8 cellular contexts compared by ENCODE assay signal in the genomic region with DNA sequence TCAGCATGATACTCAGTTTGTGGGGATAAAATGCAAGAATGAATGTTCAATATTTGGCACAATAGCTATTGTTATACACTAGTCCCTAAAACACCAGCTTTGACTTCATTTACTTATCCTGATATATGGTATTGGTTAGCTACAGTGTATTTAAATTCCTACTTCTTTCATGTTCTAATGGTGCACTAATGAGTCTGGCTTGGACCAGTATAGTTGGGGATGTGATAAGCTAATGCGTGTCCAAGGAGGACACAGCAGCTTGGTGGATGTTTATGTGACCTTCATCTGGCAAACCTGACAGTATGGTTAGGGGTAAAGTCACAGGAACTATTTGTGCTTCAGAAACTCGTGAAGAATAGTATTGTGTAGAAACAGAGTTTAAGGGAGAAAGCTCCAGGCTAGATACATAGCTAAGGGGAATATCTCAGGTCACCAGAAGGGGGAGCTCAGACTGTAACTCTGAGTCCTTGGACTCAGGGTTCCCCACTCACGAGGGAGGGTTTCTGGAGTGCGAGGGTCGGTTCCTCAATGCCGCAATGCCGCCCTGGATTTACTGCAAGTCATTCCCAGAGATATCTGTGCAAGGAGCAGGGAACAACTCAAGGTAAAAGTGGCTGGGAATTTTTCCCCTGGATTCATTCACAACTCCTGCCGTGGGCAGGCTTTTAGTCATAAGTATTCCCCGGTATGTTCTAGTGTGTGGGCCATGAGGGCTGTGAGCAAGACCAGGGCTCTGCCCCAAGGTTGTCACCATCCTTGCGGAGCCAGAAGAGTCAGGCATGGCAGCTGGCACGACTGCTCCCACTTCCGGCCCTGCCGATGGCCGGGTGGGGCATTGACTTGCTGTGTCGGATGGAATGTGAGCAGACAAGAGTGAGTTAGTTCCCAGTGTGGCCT. TPM values are rescaled to one million over a fixed set of nuclear protein-coding genes. Genes with fewer than 3 reads are reported as not detected.
DNase-seq lines count a peak whose midpoint lies in the region; ATAC-seq, FAIRE-seq and TF ChIP-seq lines count a peak whose summit lies in the region.

No MANE protein-coding gene starts in this region.

- H3K27ac Mint-ChIP-seq in activated CD8-positive, alpha-beta T cell treated with anti-CD3 and anti-CD28 coated beads for 36 hours = no peak overlapping the region

- peak; percentile 43 to 58 for DNase-seq in AML-193 (lab: John Stamatoyannopoulos, UW)
- no peak for DNase-seq in GM18507 (ENCODE audit: extremely low spot score, insufficient read length, low read depth)
- DNase-seq in M059J (ENCODE audit: low read depth) = peak; percentile 50
- peak; percentile 54 for DNase-seq in activated CD8-positive, alpha-beta T cell treated with anti-CD3 and anti-CD28 coated beads for 36 hours
- DNase-seq in left cardiac atrium = no peak
- DNase-seq in gastrocnemius medialis = no peak
- no peak for DNase-seq in NCI-H345 treated with DMSO at 0.1 percent for 48 hours (lab: John Stamatoyannopoulos, UW; ENCODE audit: unreplicated experiment)
- no peak for DNase-seq in coronary artery (ENCODE audit: low spot score)

- H3K27ac ChIP-seq in gastrocnemius medialis (no peak overlapping the region), coronary artery (no peak overlapping the region)

- TF ChIP-seq POLR2A in gastrocnemius medialis (IDR thresholded peaks at IDR 0.05) = no peak

- peaks cover 14% of the 10 kb centered on the region for H3K4me1 Mint-ChIP-seq in activated CD8-positive, alpha-beta T cell treated with anti-CD3 and anti-CD28 coated beads for 36 hours (ENCODE audit: low read depth)

- in situ Hi-C loops in gastrocnemius medialis (cut with MboI; ENCODE audit: low sequenced_read_pairs in 4 of 4) = loop anchor here in 1 of 4 donors (25.0 kb wide), 1 partner anchor 431 kb away; no protein-coding TSS in a partner anchor

- no peaks in the 10 kb centered on the region for H3K36me3 ChIP-seq in gastrocnemius medialis

- no peaks in the 10 kb centered on the region for H3K27me3 ChIP-seq in gastrocnemius medialis

- H3K4me3 Mint-ChIP-seq in activated CD8-positive, alpha-beta T cell treated with anti-CD3 and anti-CD28 coated beads for 36 hours = no peak overlapping the region

- peak; percentile 64 for TF ChIP-seq CTCF in activated CD8-positive, alpha-beta T cell treated with anti-CD3 and anti-CD28 coated beads for 36 hours (IDR thresholded peaks at IDR 0.05)
- peak in 4 of 5 experiments; percentile 40 to 57 (median 48) for TF ChIP-seq CTCF in gastrocnemius medialis (IDR thresholded peaks at IDR 0.05 in 4 of 5, conservative IDR thresholded peaks at IDR 0.05 in 1 of 5)
- TF ChIP-seq CTCF in coronary artery (IDR thresholded peaks at IDR 0.05) = no peak

- no peaks in the 10 kb centered on the region for H3K36me3 Mint-ChIP-seq in activated CD8-positive, alpha-beta T cell treated with anti-CD3 and anti-CD28 coated beads for 36 hours (ENCODE audit: low read depth)

- peaks cover 0 to 6% of the 10 kb centered on the region in 2 donors for H3K4me1 ChIP-seq in gastrocnemius medialis

- intact Hi-C loops in activated CD8-positive, alpha-beta T cell treated with anti-CD3 and anti-CD28 coated beads for 36 hours (cut with micrococcal nuclease) = no loop called here
- intact Hi-C loops in left cardiac atrium (cut with DNase I) (loop anchor here in 1 of 2 donors (5.0 kb wide), 1 partner anchor 441 kb away; no protein-coding TSS in a partner anchor), gastrocnemius medialis (cut with DNase I; ENCODE audit: low total_unique reads) (loop anchor here (5.0 kb wide), 1 partner anchor 351 kb away; a partner anchor contains a TSS)

- no peaks in the 10 kb centered on the region for H3K9me3 ChIP-seq in gastrocnemius medialis

- ATAC-seq in activated CD8-positive, alpha-beta T cell treated with anti-CD3 and anti-CD28 coated beads for 36 hours = peak; percentile 65
- ATAC-seq in left cardiac atrium = peak; percentile 76 to 79
- peak; percentile 68 to 80 for ATAC-seq in gastrocnemius medialis

- no peaks in the 10 kb centered on the region for H3K9me3 Mint-ChIP-seq in activated CD8-positive, alpha-beta T cell treated with anti-CD3 and anti-CD28 coated beads for 36 hours

- H3K27me3 Mint-ChIP-seq in activated CD8-positive, alpha-beta T cell treated with anti-CD3 and anti-CD28 coated beads for 36 hours = no peaks in the 10 kb centered on the region

- peak; percentile 46 for FAIRE-seq in GM18507 (lab: Jason Lieb, UNC)

- POLR2A ChIA-PET in activated CD8-positive, alpha-beta T cell treated with anti-CD3 and anti-CD28 coated beads for 36 hours (lab: Charles Lee) = interaction anchor here (0.6 to 1.5 kb wide), 3 partner anchors 14 to 228 kb away, joined by 3 to 4 read pairs (median 3); no protein-coding TSS in a partner anchor

- no peak overlapping the region for H3K4me3 ChIP-seq in gastrocnemius medialis
- H3K4me3 ChIP-seq in coronary artery = no peak overlapping the region

- CTCF ChIA-PET in activated CD8-positive, alpha-beta T cell treated with anti-CD3 and anti-CD28 coated beads for 36 hours (lab: Charles Lee) = interaction anchor here (0.6 to 14.8 kb wide), 33 partner anchors 8 to 587 kb away, joined by 3 to 222 read pairs (median 4); a partner anchor contains a TSS

RNA-seq across cellular contexts. Expression of a gene that starts 14.5 kb away (rescaled TPM):
- not detected in 2 replicates for total RNA-seq in M059J (2014; rRNA removed; shearing (Covaris generic))
- total RNA-seq in activated CD8-positive, alpha-beta T cell treated with anti-CD3 and anti-CD28 coated beads for 36 hours = 1 to 10 TPM in 1 of 2 experiments, not detected in 1; 1.1 TPM
- total RNA-seq in left cardiac atrium (1 to 10 TPM; 3.9 to 8.3 TPM), gastrocnemius medialis (10 to 100 TPM in 1 of 4 donors, 1 to 10 TPM in 3; 2.1 to 13.1 (median 5.8) TPM)

Comparison
In these comparisons a context has a peak if more than half of its experiments do, and no peak if none do; other contexts are left out.
1. DNase-seq: peak in AML-193 (2 of 2), M059J (single experiment) and activated CD8-positive, alpha-beta T cell treated with anti-CD3 and anti-CD28 coated beads for 36 hours (single experiment); none in GM18507 (single experiment), left cardiac atrium (single experiment), gastrocnemius medialis (0 of 2), NCI-H345 treated with DMSO at 0.1 percent for 48 hours (single experiment) and coronary artery (single experiment).
2. Peak in every context shown above with its lines, with median percentiles within 50 percentile points of each other: ATAC-seq.